ENCODE assay signal across 7 cellular contexts in the genomic region with DNA sequence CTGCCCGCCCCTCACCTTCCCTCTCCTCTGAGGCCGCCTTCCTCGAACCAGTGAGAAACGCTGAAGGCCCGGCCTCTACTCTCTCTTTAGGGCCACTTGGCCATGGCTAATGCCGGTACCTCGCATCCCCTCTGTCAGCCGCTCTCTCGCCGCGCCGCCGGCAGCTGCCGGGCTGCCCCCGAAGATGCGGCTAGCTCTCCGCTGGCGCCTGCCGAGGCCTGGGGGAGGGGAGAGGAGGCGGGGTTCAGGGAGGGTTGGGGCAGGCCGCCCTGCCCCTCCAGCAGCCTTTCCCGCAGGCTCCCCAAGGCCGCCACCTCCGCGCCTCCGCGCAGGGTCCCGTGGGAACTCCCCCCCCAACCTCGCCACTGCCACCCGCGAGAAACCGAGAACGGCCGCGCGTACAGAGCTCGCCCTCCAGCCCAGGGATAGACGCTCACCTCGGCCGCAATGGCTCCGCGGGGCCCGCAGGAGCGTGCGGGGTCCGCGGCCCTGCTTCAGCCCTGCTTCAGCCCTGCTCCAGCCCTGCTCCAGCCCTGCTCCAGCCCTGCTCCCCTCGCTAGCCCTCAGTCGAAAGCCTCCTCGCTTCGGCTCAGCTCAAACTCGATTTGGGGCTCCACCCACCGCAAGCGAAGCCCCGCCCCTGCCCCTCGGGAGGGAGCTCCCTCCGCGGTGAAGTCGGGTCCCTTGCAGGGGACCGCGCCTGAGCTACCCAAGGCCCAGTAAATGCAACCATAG. TPM values are rescaled to one million over a fixed set of nuclear protein-coding genes. Genes with fewer than 3 reads are reported as not detected.
DNase-seq lines count a peak whose midpoint lies in the region; ATAC-seq and TF ChIP-seq lines count a peak whose summit lies in the region.

A gene with protein sequence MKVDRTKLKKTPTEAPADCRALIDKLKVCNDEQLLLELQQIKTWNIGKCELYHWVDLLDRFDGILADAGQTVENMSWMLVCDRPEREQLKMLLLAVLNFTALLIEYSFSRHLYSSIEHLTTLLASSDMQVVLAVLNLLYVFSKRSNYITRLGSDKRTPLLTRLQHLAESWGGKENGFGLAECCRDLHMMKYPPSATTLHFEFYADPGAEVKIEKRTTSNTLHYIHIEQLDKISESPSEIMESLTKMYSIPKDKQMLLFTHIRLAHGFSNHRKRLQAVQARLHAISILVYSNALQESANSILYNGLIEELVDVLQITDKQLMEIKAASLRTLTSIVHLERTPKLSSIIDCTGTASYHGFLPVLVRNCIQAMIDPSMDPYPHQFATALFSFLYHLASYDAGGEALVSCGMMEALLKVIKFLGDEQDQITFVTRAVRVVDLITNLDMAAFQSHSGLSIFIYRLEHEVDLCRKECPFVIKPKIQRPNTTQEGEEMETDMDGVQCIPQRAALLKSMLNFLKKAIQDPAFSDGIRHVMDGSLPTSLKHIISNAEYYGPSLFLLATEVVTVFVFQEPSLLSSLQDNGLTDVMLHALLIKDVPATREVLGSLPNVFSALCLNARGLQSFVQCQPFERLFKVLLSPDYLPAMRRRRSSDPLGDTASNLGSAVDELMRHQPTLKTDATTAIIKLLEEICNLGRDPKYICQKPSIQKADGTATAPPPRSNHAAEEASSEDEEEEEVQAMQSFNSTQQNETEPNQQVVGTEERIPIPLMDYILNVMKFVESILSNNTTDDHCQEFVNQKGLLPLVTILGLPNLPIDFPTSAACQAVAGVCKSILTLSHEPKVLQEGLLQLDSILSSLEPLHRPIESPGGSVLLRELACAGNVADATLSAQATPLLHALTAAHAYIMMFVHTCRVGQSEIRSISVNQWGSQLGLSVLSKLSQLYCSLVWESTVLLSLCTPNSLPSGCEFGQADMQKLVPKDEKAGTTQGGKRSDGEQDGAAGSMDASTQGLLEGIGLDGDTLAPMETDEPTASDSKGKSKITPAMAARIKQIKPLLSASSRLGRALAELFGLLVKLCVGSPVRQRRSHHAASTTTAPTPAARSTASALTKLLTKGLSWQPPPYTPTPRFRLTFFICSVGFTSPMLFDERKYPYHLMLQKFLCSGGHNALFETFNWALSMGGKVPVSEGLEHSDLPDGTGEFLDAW (N-terminal part only) (minus strand): TSS at position 569 of the 735 bp plus-strand sequence. CDS start 32,612 bp downstream, outside the sequence.

- no peaks in the 10 kb centered on the region for H3K9me3 Mint-ChIP-seq in WTC11
- no peaks in the 10 kb centered on the region for H3K9me3 Mint-ChIP-seq in immature natural killer cell

- intact Hi-C loops in mammary epithelial cell (cut with micrococcal nuclease): loop anchor here (2.0 kb wide), 1 partner anchor 28 kb away; no protein-coding TSS in a partner anchor

- H3K4me3 ChIP-seq in mammary epithelial cell (replicated peaks in 1 of 3; ENCODE audit: insufficient read depth in 1 of 3, low read depth in 2 of 3, low read length in 3 of 3): peak within 1 kb of the TSS; percentile 18 to 67 (median 61)

- H3K4me1 Mint-ChIP-seq in WTC11 (peaks cover 9% of the 10 kb centered on the region), immature natural killer cell (peaks cover 35 to 42% of the 10 kb centered on the region in 2 donors)

- WGBS in mammary epithelial cell (ENCODE audit: low coverage, missing lambda C conversion rate): 31% methylated on average over 11 of the region's 61 CpGs

- no peaks in the 10 kb centered on the region for H3K36me3 ChIP-seq in mammary epithelial cell (ENCODE audit: insufficient read depth, low read length)

- BruUV-seq in mammary epithelial cell (replicated peaks; lab: Mats Ljungman, UMichigan): no TSS peak

- dilution Hi-C loops in mammary epithelial cell (cut with HindIII; ENCODE audit: low sequenced_read_pairs): no loop called here

- no peaks in the 10 kb centered on the region for H3K4me1 ChIP-seq in mammary epithelial cell (ENCODE audit: insufficient read depth, low read length)

- H3K4me3 Mint-ChIP-seq in WTC11 (peak within 1 kb of the TSS; percentile 88), immature natural killer cell (peak within 1 kb of the TSS; percentile 84 to 97 (median 90))

- DNase-seq in NCI-H345 (lab: John Stamatoyannopoulos, UW) (peak; percentile 83), WTC11 (ENCODE audit: low spot score) (peak; percentile 90), mammary epithelial cell (peak; percentile 58), immature natural killer cell (peak; percentile 75 to 77 (median 76)), smooth muscle cell of the brain vasculature (ENCODE audit: low read depth, low spot score) (peak; percentile 33)

- H4K20me1 ChIP-seq in mammary epithelial cell (ENCODE audit: insufficient read depth, low read length): no peaks in the 10 kb centered on the region

- peak within 1 kb of the TSS; percentile 49 for H3K9ac ChIP-seq in mammary epithelial cell (ENCODE audit: insufficient read depth, low read length)

- peak within 1 kb of the TSS; percentile 69 for H3K4me2 ChIP-seq in mammary epithelial cell (ENCODE audit: insufficient read depth, low read depth, low read length)

- H3K36me3 Mint-ChIP-seq in WTC11: peaks cover 6% of the 10 kb centered on the region
- H3K36me3 Mint-ChIP-seq in immature natural killer cell: no peaks in the 10 kb centered on the region

- peak within 1 kb of the TSS; percentile 57 for H3K27ac Mint-ChIP-seq in WTC11
- peak within 1 kb of the TSS; percentile 85 to 98 (median 91) for H3K27ac Mint-ChIP-seq in immature natural killer cell

- H3K27ac ChIP-seq in mammary epithelial cell (ENCODE audit: insufficient read depth, low read depth, low read length): peak within 1 kb of the TSS; percentile 79

- CTCF ChIA-PET in WTC11 (lab: Charles Lee): interaction anchor here (0.6 to 1.4 kb wide), 3 partner anchors 28 to 332 kb away, joined by 3 to 6 read pairs (median 4); no protein-coding TSS in a partner anchor
- CTCF ChIA-PET in mammary epithelial cell (lab: Charles Lee; ENCODE audit: low non-redundant PET): no interaction called here

- peaks cover 33% of the 10 kb centered on the region for H3K79me2 ChIP-seq in mammary epithelial cell (ENCODE audit: insufficient read depth, low read length)

- peak within 1 kb of the TSS; percentile 87 for H2AFZ ChIP-seq in mammary epithelial cell (ENCODE audit: low read depth, low read length)

- H3K9me3 ChIP-seq in mammary epithelial cell (replicated peaks; ENCODE audit: insufficient read depth, low read length): peaks cover 4% of the 10 kb centered on the region

- no peaks in the 10 kb centered on the region for H3K27me3 ChIP-seq in mammary epithelial cell (ENCODE audit: insufficient read depth, low read length)

- TF ChIP-seq CTCF in WTC11 (IDR thresholded peaks at IDR 0.05) (no peak), mammary epithelial cell (conservative IDR thresholded peaks at IDR 0.05 in 1 of 2, IDR thresholded peaks at IDR 0.05 in 1 of 2; ENCODE audit: extremely low read depth in 1 of 2, insufficient read depth in 1 of 2, low read depth in 1 of 2, low read length in 2 of 2) (no peak)

- ATAC-seq in GM18519 (IDR thresholded peaks at IDR 0.05; ENCODE audit: low FRiP score, unreplicated experiment) (peak; percentile 32), HG03095 (IDR thresholded peaks at IDR 0.05; ENCODE audit: unreplicated experiment) (peak; percentile 38), WTC11 (peak; percentile 71)

- in situ Hi-C loops in mammary epithelial cell (cut with MboI; ENCODE audit: low sequenced_read_pairs in 2 of 2): loop anchor here (10.0 kb wide), 2 partner anchors 138 to 148 kb away; no protein-coding TSS in a partner anchor

- POLR2A ChIA-PET in WTC11 (lab: Charles Lee): interaction anchor here (0.6 to 2.9 kb wide), 8 partner anchors 9 to 953 kb away, joined by 3 to 10 read pairs (median 5); a partner anchor contains a TSS

- no peaks in the 10 kb centered on the region; the same call in 1 of the 2 replicates for H3K27me3 Mint-ChIP-seq in WTC11 (ENCODE audit: low read depth)
- H3K27me3 Mint-ChIP-seq in immature natural killer cell (ENCODE audit: low read depth in 3 of 3): peaks cover 7 to 18% (median 13%) of the 10 kb centered on the region in 3 donors

TF ChIP-seq in WTC11, 78 proteins besides CTCF, POLR2A, EP300 and RAD21:
- TF ChIP-seq ETV6 (CRISPR knock-in tag; IDR thresholded peaks at IDR 0.05) (0 out of 2 replicates have a peak, but pooled peaks have one; percentile 28), EMX1 (CRISPR knock-in tag; IDR thresholded peaks at IDR 0.05) (no peak)

RNA-seq across cellular contexts. Expression of the gene that starts here (rescaled TPM):
- total RNA-seq in WTC11 (2021) (265 to 277 TPM (median 269 TPM) in 3 replicates), mammary epithelial cell (100 to 1,000 TPM; 169 to 235 TPM)
- polyA plus RNA-seq in mammary epithelial cell (76.2 TPM), immature natural killer cell (10 to 100 TPM in 1 of 3 donors, 1 to 10 TPM in 2; 4.2 to 22.4 (median 4.6) TPM)
- polyA minus RNA-seq in mammary epithelial cell: 612 TPM

Comparison
In these comparisons a context has a peak if more than half of its experiments do, and no peak if none do; other contexts are left out.
1. Peak in every context shown above with its lines: DNase-seq, ATAC-seq, H3K4me3 ChIP-seq and H3K27ac ChIP-seq.
2. DNase-seq: peak in every context shown above with its lines; median percentile 90 in WTC11; 83 in NCI-H345; 76 in immature natural killer cell; 58 in mammary epithelial cell; 33 in smooth muscle cell of the brain vasculature.